2 cellular contexts compared by ENCODE assay signal in the genomic region with DNA sequence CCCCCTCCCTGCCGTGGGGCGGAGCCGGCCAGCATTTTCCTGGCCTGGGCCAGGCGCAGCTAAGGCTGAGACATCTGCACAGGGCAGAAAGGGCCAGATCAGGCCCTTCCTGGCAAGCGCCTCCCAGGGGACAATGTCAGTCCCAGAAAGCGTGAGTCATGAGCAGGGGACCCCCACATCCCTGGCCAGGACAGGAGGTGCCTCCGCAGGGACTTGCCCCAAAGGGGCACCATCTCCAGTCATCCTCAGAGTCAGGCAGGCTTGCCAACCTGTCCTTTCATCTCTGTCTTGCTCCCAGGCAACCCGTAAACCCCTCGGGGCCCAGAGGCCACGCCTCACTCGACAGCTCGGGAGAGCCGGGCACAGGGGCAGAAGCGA.
A peak's percentile ranks its signal among the peaks of the same experiment; 100 is the strongest.
TF ChIP-seq lines count a peak whose summit lies in the region.

No MANE protein-coding gene starts in this region.

TF ChIP-seq in A549, 52 proteins besides CTCF, POLR2A, EP300 and RAD21 (continued from another document):
- TF ChIP-seq MAZ (IDR thresholded peaks at IDR 0.05; ENCODE audit: borderline replicate concordance, low read depth, low read length), result no peak
- no peak for TF ChIP-seq KDM1A (IDR thresholded peaks at IDR 0.05; ENCODE audit: low read depth)
- no peak for TF ChIP-seq FOSB (CRISPR knock-in tag; IDR thresholded peaks at IDR 0.05)
- TF ChIP-seq, protein P1, sequence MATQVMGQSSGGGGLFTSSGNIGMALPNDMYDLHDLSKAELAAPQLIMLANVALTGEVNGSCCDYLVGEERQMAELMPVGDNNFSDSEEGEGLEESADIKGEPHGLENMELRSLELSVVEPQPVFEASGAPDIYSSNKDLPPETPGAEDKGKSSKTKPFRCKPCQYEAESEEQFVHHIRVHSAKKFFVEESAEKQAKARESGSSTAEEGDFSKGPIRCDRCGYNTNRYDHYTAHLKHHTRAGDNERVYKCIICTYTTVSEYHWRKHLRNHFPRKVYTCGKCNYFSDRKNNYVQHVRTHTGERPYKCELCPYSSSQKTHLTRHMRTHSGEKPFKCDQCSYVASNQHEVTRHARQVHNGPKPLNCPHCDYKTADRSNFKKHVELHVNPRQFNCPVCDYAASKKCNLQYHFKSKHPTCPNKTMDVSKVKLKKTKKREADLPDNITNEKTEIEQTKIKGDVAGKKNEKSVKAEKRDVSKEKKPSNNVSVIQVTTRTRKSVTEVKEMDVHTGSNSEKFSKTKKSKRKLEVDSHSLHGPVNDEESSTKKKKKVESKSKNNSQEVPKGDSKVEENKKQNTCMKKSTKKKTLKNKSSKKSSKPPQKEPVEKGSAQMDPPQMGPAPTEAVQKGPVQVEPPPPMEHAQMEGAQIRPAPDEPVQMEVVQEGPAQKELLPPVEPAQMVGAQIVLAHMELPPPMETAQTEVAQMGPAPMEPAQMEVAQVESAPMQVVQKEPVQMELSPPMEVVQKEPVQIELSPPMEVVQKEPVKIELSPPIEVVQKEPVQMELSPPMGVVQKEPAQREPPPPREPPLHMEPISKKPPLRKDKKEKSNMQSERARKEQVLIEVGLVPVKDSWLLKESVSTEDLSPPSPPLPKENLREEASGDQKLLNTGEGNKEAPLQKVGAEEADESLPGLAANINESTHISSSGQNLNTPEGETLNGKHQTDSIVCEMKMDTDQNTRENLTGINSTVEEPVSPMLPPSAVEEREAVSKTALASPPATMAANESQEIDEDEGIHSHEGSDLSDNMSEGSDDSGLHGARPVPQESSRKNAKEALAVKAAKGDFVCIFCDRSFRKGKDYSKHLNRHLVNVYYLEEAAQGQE (IDR thresholded peaks at IDR 0.05), result no peak
- no peak for TF ChIP-seq KDM5A (IDR thresholded peaks at IDR 0.05)
- TF ChIP-seq RNF2 (IDR thresholded peaks at IDR 0.05; ENCODE audit: borderline replicate concordance, low read depth), result no peak
- TF ChIP-seq, protein P2, sequence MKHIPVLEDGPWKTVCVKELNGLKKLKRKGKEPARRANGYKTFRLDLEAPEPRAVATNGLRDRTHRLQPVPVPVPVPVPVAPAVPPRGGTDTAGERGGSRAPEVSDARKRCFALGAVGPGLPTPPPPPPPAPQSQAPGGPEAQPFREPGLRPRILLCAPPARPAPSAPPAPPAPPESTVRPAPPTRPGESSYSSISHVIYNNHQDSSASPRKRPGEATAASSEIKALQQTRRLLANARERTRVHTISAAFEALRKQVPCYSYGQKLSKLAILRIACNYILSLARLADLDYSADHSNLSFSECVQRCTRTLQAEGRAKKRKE (CRISPR knock-in tag; IDR thresholded peaks at IDR 0.05; ENCODE audit: low read depth), result no peak
- TF ChIP-seq CHD4 (IDR thresholded peaks at IDR 0.05; ENCODE audit: borderline replicate concordance), result no peak
- no peak for TF ChIP-seq POLR2AphosphoS2 (conservative IDR thresholded peaks at IDR 0.05; ENCODE audit: low read length)

TF ChIP-seq in HepG2, 621 proteins besides CTCF, POLR2A, EP300 and RAD21 (continued from another document):
- TF ChIP-seq ZNF782 (CRISPR knock-in tag; IDR thresholded peaks at IDR 0.05; ENCODE audit: borderline replicate concordance), result peak; percentile 20; the same call in 1 of the 2 replicates
- TF ChIP-seq FOXO4 (CRISPR knock-in tag; conservative IDR thresholded peaks at IDR 0.05), result 0 out of 2 replicates have a peak, but pooled peaks have one; percentile 90
- TF ChIP-seq, protein P3, sequence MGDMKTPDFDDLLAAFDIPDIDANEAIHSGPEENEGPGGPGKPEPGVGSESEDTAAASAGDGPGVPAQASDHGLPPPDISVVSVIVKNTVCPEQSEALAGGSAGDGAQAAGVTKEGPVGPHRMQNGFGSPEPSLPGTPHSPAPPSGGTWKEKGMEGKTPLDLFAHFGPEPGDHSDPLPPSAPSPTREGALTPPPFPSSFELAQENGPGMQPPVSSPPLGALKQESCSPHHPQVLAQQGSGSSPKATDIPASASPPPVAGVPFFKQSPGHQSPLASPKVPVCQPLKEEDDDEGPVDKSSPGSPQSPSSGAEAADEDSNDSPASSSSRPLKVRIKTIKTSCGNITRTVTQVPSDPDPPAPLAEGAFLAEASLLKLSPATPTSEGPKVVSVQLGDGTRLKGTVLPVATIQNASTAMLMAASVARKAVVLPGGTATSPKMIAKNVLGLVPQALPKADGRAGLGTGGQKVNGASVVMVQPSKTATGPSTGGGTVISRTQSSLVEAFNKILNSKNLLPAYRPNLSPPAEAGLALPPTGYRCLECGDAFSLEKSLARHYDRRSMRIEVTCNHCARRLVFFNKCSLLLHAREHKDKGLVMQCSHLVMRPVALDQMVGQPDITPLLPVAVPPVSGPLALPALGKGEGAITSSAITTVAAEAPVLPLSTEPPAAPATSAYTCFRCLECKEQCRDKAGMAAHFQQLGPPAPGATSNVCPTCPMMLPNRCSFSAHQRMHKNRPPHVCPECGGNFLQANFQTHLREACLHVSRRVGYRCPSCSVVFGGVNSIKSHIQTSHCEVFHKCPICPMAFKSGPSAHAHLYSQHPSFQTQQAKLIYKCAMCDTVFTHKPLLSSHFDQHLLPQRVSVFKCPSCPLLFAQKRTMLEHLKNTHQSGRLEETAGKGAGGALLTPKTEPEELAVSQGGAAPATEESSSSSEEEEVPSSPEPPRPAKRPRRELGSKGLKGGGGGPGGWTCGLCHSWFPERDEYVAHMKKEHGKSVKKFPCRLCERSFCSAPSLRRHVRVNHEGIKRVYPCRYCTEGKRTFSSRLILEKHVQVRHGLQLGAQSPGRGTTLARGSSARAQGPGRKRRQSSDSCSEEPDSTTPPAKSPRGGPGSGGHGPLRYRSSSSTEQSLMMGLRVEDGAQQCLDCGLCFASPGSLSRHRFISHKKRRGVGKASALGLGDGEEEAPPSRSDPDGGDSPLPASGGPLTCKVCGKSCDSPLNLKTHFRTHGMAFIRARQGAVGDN (CRISPR knock-in tag; IDR thresholded peaks at IDR 0.05), result peak; percentile 21; the same call in 1 of the 2 replicates
- peak; percentile 8; the same call in 1 of the 2 replicates for TF ChIP-seq ZNF768 (CRISPR knock-in tag; IDR thresholded peaks at IDR 0.05)
- no peak for TF ChIP-seq MAFF (IDR thresholded peaks at IDR 0.05; ENCODE audit: low read depth, low read length)
- TF ChIP-seq MTF2 (CRISPR knock-in tag; IDR thresholded peaks at IDR 0.05; ENCODE audit: borderline replicate concordance), result peak; percentile 51; the same call in 1 of the 2 replicates
- TF ChIP-seq ATF7-NPFF (CRISPR knock-in tag; IDR thresholded peaks at IDR 0.05; ENCODE audit: low read depth), result 0 out of 2 replicates have a peak, but pooled peaks have one; percentile 25
- TF ChIP-seq HNRNPL (IDR thresholded peaks at IDR 0.05; ENCODE audit: low read depth, low read length), result 0 out of 2 replicates have a peak, but pooled peaks have one; percentile 45
